ENCODE assay signal across 1 cellular context in genomic region chr9:137237759-137238726, GRCh38.
TF ChIP-seq lines count a peak whose summit lies in the region.

No MANE protein-coding gene starts in this region.

TF ChIP-seq in A549, 52 proteins besides CTCF, POLR2A, EP300 and RAD21 (continued from another document):
- TF ChIP-seq ATOH8 (CRISPR knock-in tag; IDR thresholded peaks at IDR 0.05; ENCODE audit: low read depth) (no peak), CEBPB (IDR thresholded peaks at IDR 0.05) (no peak), USF2 (IDR thresholded peaks at IDR 0.05) (no peak), MAFK (IDR thresholded peaks at IDR 0.05; ENCODE audit: partially characterized antibody) (no peak), EHMT2 (IDR thresholded peaks at IDR 0.05; ENCODE audit: low read depth) (no peak), HOXB5 (CRISPR knock-in tag; IDR thresholded peaks at IDR 0.05) (no peak), JUNB (IDR thresholded peaks at IDR 0.05) (no peak), NFE2L2 (conservative IDR thresholded peaks at IDR 0.05; ENCODE audit: low read length) (no peak), TP53 (CRISPR knock-in tag; IDR thresholded peaks at IDR 0.05) (no peak), FOSL2 (IDR thresholded peaks at IDR 0.05) (no peak), FOSL2 (CRISPR knock-in tag; IDR thresholded peaks at IDR 0.05) (no peak)
